ENCODE assay signal across 2 cellular contexts in genomic region chr20:47389867-47390347, GRCh38.
TF ChIP-seq lines count a peak whose summit lies in the region.

No MANE protein-coding gene starts in this region.

TF ChIP-seq in HepG2, 621 proteins besides CTCF, POLR2A, EP300 and RAD21:
- TF ChIP-seq ZNF143 (CRISPR knock-in tag; IDR thresholded peaks at IDR 0.05) (0 out of 2 replicates have a peak, but pooled peaks have one; percentile 32), E2F1 (CRISPR knock-in tag; IDR thresholded peaks at IDR 0.05) (no peak), ZNF720 (CRISPR knock-in tag; IDR thresholded peaks at IDR 0.05) (no peak), ISX (CRISPR knock-in tag; conservative IDR thresholded peaks at IDR 0.05) (no peak), CSRNP1 (CRISPR knock-in tag; IDR thresholded peaks at IDR 0.05) (no peak), YY1 (IDR thresholded peaks at IDR 0.05; ENCODE audit: insufficient read depth, insufficient replicate concordance, low read depth, low read length) (no peak), ZNF770 (CRISPR knock-in tag; IDR thresholded peaks at IDR 0.05) (0 out of 2 replicates have a peak, but pooled peaks have one; percentile 26), KLF11 (CRISPR knock-in tag; IDR thresholded peaks at IDR 0.05) (no peak), NFYB (CRISPR knock-in tag; IDR thresholded peaks at IDR 0.05) (no peak), ZNF687 (CRISPR knock-in tag; IDR thresholded peaks at IDR 0.05) (no peak), ARNTL (CRISPR knock-in tag; IDR thresholded peaks at IDR 0.05) (no peak), KDM5A (IDR thresholded peaks at IDR 0.05; ENCODE audit: borderline replicate concordance, low read length) (no peak)
- TF ChIP-seq, protein P1, sequence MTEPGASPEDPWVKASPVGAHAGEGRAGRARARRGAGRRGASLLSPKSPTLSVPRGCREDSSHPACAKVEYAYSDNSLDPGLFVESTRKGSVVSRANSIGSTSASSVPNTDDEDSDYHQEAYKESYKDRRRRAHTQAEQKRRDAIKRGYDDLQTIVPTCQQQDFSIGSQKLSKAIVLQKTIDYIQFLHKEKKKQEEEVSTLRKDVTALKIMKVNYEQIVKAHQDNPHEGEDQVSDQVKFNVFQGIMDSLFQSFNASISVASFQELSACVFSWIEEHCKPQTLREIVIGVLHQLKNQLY (CRISPR knock-in tag; IDR thresholded peaks at IDR 0.05): no peak
- TF ChIP-seq, protein P2, sequence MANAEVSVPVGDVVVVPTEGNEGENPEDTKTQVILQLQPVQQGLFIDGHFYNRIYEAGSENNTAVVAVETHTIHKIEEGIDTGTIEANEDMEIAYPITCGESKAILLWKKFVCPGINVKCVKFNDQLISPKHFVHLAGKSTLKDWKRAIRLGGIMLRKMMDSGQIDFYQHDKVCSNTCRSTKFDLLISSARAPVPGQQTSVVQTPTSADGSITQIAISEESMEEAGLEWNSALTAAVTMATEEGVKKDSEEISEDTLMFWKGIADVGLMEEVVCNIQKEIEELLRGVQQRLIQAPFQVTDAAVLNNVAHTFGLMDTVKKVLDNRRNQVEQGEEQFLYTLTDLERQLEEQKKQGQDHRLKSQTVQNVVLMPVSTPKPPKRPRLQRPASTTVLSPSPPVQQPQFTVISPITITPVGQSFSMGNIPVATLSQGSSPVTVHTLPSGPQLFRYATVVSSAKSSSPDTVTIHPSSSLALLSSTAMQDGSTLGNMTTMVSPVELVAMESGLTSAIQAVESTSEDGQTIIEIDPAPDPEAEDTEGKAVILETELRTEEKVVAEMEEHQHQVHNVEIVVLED (CRISPR knock-in tag; IDR thresholded peaks at IDR 0.05; ENCODE audit: borderline replicate concordance): no peak

TF ChIP-seq in endothelial cell of umbilical vein, 7 proteins besides CTCF, POLR2A, EP300 and RAD21:
- TF ChIP-seq FOS (IDR thresholded peaks at IDR 0.05; ENCODE audit: borderline replicate concordance, insufficient read depth, low read length): peak; percentile 22
- peak; percentile 28 for TF ChIP-seq GATA2 (IDR thresholded peaks at IDR 0.05; ENCODE audit: insufficient read depth, insufficient read length, low read depth, low read length)
- no peak for TF ChIP-seq POLR2AphosphoS5 (IDR thresholded peaks at IDR 0.05; ENCODE audit: insufficient read depth, low read depth, low read length)
